Comparison of ENCODE assay signal across 8 cellular contexts in the genomic region with DNA sequence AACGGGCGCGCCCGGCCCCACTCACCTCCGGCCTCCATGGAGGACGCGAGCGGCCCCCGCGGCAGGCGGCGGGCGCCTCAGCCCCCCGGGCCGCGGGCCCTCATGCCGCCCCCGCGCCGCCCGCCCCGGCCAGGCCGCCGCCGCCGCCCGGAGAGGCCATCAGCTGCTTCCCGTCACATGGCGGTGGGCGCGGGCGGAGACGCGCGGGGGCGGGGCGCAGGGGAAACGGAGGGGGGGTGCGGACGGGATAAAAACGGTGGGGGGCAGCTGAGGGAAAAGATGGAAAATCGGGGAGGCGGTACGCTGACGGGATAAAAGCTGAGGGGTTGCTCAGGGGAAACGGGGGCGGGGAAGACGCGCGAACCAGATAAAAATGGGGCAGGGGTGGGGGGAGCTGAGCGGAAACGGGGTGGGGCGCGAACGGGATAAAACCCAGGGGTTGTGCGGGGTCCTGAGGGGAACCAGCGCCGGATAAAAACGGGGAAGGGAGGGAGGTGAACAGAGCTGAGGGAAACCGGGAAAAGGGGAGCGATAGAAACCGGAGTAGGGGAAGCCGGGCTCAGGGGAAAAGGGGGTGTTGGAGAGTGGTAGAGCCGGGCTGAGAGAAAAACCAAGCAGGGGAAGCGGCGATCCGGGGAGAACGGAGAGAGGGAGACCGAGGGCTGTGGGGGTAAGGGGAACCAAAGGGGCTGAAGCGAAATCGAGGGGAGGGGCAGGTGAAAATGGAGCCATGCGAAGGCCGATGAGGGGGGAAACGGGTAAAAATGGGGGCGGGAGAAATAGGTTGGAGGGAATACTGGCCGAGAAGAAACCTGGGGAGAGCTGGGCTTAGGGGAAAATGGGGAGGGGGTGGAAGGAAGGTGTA. TPM values are rescaled to one million over a fixed set of nuclear protein-coding genes. Genes with fewer than 3 reads are reported as not detected.
DNase-seq lines count a peak whose midpoint lies in the region; ATAC-seq and TF ChIP-seq lines count a peak whose summit lies in the region.

A gene (minus strand): TSS at position 169 of the 865 bp plus-strand sequence. CDS start 131 bp downstream, at position 38.

- POLR2A ChIA-PET in HEK293 (lab: Yijun Ruan, JAX) = interaction anchor here (0.6 to 1.5 kb wide), 7 partner anchors 9 to 345 kb away, joined by 3 to 7 read pairs (median 4); a partner anchor contains a TSS

- H3K9me3 ChIP-seq in HEK293 (ENCODE audit: control insufficient read depth, insufficient read depth, low read depth, low read length) (no peaks in the 10 kb centered on the region), lower lobe of right lung (no peaks in the 10 kb centered on the region)
- H3K9me3 ChIP-seq in effector memory CD4-positive, alpha-beta T cell (ENCODE audit: control insufficient read depth, low read length) = no peaks in the 10 kb centered on the region

- intact Hi-C loops in lower lobe of right lung (cut with DNase I) = no loop called here

- 0 out of 2 replicates have a peak, but pooled peaks cover 3% of the 10 kb centered on the region for H3K4me1 ChIP-seq in HEK293 (ENCODE audit: control insufficient read depth, insufficient read depth, low read length)
- peaks cover 18% of the 10 kb centered on the region for H3K4me1 ChIP-seq in effector memory CD4-positive, alpha-beta T cell (ENCODE audit: control insufficient read depth, insufficient read depth, low read length, poor library complexity, severe bottlenecking)
- H3K4me1 ChIP-seq in lower lobe of right lung = peaks cover 52% of the 10 kb centered on the region

- no peak for TF ChIP-seq CTCF in HEK293 (tag by site-specific recombination; IDR thresholded peaks at IDR 0.05)
- TF ChIP-seq CTCF in lower lobe of right lung (IDR thresholded peaks at IDR 0.05) = no peak

- H3K36me3 ChIP-seq in HEK293 (ENCODE audit: control insufficient read depth in 2 of 2, insufficient read depth in 1 of 2, low read length in 2 of 2) = no peaks in the 10 kb centered on the region; a peak in 1 of 3 replicates
- H3K36me3 ChIP-seq in effector memory CD4-positive, alpha-beta T cell (ENCODE audit: control insufficient read depth, insufficient read depth, low read length) = no peaks in the 10 kb centered on the region
- H3K36me3 ChIP-seq in lower lobe of right lung = no peaks in the 10 kb centered on the region

- H3K4me3 ChIP-seq in HEK293 (ENCODE audit: low read depth, low read length) = peak within 1 kb of the TSS; percentile 73
- peak within 1 kb of the TSS; percentile 93 for H3K4me3 ChIP-seq in effector memory CD4-positive, alpha-beta T cell (ENCODE audit: insufficient read depth, low read depth, low read length, poor library complexity, severe bottlenecking)
- H3K4me3 ChIP-seq in lower lobe of right lung = peak within 1 kb of the TSS; percentile 78

- CTCF ChIA-PET in HEK293 (lab: Yijun Ruan, JAX) = no interaction called here

- no peaks in the 10 kb centered on the region for H3K27me3 ChIP-seq in effector memory CD4-positive, alpha-beta T cell (replicated peaks; ENCODE audit: control insufficient read depth, insufficient read depth, low read length, poor library complexity, severe bottlenecking)
- H3K27me3 ChIP-seq in lower lobe of right lung (ENCODE audit: low read depth) = no peaks in the 10 kb centered on the region

- peak within 1 kb of the TSS; percentile 75 for H3K27ac ChIP-seq in HEK293 (ENCODE audit: extremely low read depth, low read depth, low read length)
- H3K27ac ChIP-seq in effector memory CD4-positive, alpha-beta T cell (ENCODE audit: insufficient read depth, low read length, poor library complexity, severe bottlenecking) = peak within 1 kb of the TSS; percentile 78
- peak within 1 kb of the TSS; percentile 94 for H3K27ac ChIP-seq in lower lobe of right lung

- ATAC-seq in lower lobe of right lung = peak; percentile 72 to 75

- peak; percentile 77 for DNase-seq in DMS53 (lab: John Stamatoyannopoulos, UW)
- DNase-seq in NCI-H2227 treated with DMSO at 0.1 percent for 48 hours (lab: John Stamatoyannopoulos, UW) = peak; percentile 34
- peak; percentile 78 for DNase-seq in activated CD8-positive, alpha-beta memory T cell treated with anti-CD3 and anti-CD28 coated beads for 24 hours
- peak; percentile 18 to 50 (median 36) for DNase-seq in effector memory CD4-positive, alpha-beta T cell
- peak; percentile 80 for DNase-seq in lower lobe of right lung
- DNase-seq in stimulated activated CD4-positive, alpha-beta T cell treated with anti-CD3 and anti-CD28 coated beads, TNF-alpha, amount 100 ng/mL, for 1 hour (ENCODE audit: low read depth in 3 of 3, low spot score in 1 of 3) = peak in 2 of 3 donors; percentile 8 to 47
- no peak for DNase-seq in GF-D8 (lab: John Stamatoyannopoulos, UW)

TF ChIP-seq in HEK293, 187 proteins besides CTCF, POLR2A, EP300 and RAD21 (continues in another document):
- TF ChIP-seq ZNF214 (tag by site-specific recombination; IDR thresholded peaks at IDR 0.05; ENCODE audit: borderline replicate concordance) (no peak), ZNF2 (tag by site-specific recombination; IDR thresholded peaks at IDR 0.05) (no peak), ZFP3 (tag by site-specific recombination; IDR thresholded peaks at IDR 0.05; ENCODE audit: low read depth) (no peak), TCF7L2 (IDR thresholded peaks at IDR 0.05; ENCODE audit: borderline replicate concordance, low read depth, low read length) (no peak), ZNF404 (tag by site-specific recombination; IDR thresholded peaks at IDR 0.05) (no peak), ZNF174 (tag by site-specific recombination; IDR thresholded peaks at IDR 0.05) (no peak), ZNF341 (tag by site-specific recombination; IDR thresholded peaks at IDR 0.05; ENCODE audit: low read depth) (peak; percentile 13; the same call in 1 of the 2 replicates), SETDB1 (IDR thresholded peaks at IDR 0.05; ENCODE audit: insufficient read length, low read length) (no peak), ZNF514 (tag by site-specific recombination; IDR thresholded peaks at IDR 0.05) (no peak), ZNF76 (tag by site-specific recombination; IDR thresholded peaks at IDR 0.05; ENCODE audit: borderline replicate concordance, low read depth) (0 out of 2 replicates have a peak, but pooled peaks have one; percentile 18), ZNF211 (tag by site-specific recombination; IDR thresholded peaks at IDR 0.05; ENCODE audit: low read depth) (no peak), ZNF202 (tag by site-specific recombination; IDR thresholded peaks at IDR 0.05; ENCODE audit: borderline replicate concordance) (no peak)
- TF ChIP-seq, protein P1, sequence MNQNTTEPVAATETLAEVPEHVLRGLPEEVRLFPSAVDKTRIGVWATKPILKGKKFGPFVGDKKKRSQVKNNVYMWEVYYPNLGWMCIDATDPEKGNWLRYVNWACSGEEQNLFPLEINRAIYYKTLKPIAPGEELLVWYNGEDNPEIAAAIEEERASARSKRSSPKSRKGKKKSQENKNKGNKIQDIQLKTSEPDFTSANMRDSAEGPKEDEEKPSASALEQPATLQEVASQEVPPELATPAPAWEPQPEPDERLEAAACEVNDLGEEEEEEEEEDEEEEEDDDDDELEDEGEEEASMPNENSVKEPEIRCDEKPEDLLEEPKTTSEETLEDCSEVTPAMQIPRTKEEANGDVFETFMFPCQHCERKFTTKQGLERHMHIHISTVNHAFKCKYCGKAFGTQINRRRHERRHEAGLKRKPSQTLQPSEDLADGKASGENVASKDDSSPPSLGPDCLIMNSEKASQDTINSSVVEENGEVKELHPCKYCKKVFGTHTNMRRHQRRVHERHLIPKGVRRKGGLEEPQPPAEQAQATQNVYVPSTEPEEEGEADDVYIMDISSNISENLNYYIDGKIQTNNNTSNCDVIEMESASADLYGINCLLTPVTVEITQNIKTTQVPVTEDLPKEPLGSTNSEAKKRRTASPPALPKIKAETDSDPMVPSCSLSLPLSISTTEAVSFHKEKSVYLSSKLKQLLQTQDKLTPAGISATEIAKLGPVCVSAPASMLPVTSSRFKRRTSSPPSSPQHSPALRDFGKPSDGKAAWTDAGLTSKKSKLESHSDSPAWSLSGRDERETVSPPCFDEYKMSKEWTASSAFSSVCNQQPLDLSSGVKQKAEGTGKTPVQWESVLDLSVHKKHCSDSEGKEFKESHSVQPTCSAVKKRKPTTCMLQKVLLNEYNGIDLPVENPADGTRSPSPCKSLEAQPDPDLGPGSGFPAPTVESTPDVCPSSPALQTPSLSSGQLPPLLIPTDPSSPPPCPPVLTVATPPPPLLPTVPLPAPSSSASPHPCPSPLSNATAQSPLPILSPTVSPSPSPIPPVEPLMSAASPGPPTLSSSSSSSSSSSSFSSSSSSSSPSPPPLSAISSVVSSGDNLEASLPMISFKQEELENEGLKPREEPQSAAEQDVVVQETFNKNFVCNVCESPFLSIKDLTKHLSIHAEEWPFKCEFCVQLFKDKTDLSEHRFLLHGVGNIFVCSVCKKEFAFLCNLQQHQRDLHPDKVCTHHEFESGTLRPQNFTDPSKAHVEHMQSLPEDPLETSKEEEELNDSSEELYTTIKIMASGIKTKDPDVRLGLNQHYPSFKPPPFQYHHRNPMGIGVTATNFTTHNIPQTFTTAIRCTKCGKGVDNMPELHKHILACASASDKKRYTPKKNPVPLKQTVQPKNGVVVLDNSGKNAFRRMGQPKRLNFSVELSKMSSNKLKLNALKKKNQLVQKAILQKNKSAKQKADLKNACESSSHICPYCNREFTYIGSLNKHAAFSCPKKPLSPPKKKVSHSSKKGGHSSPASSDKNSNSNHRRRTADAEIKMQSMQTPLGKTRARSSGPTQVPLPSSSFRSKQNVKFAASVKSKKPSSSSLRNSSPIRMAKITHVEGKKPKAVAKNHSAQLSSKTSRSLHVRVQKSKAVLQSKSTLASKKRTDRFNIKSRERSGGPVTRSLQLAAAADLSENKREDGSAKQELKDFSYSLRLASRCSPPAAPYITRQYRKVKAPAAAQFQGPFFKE (tag by site-specific recombination; IDR thresholded peaks at IDR 0.05; ENCODE audit: borderline replicate concordance) = no peak
- TF ChIP-seq, protein P2, sequence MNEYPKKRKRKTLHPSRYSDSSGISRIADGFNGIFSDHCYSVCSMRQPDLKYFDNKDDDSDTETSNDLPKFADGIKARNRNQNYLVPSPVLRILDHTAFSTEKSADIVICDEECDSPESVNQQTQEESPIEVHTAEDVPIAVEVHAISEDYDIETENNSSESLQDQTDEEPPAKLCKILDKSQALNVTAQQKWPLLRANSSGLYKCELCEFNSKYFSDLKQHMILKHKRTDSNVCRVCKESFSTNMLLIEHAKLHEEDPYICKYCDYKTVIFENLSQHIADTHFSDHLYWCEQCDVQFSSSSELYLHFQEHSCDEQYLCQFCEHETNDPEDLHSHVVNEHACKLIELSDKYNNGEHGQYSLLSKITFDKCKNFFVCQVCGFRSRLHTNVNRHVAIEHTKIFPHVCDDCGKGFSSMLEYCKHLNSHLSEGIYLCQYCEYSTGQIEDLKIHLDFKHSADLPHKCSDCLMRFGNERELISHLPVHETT (tag by site-specific recombination; IDR thresholded peaks at IDR 0.05) = no peak

RNA-seq across cellular contexts. Expression of the gene that starts here (rescaled TPM):
- 75.1 TPM for total RNA-seq in lower lobe of right lung
